2 cellular contexts compared by ENCODE assay signal in the genomic region with DNA sequence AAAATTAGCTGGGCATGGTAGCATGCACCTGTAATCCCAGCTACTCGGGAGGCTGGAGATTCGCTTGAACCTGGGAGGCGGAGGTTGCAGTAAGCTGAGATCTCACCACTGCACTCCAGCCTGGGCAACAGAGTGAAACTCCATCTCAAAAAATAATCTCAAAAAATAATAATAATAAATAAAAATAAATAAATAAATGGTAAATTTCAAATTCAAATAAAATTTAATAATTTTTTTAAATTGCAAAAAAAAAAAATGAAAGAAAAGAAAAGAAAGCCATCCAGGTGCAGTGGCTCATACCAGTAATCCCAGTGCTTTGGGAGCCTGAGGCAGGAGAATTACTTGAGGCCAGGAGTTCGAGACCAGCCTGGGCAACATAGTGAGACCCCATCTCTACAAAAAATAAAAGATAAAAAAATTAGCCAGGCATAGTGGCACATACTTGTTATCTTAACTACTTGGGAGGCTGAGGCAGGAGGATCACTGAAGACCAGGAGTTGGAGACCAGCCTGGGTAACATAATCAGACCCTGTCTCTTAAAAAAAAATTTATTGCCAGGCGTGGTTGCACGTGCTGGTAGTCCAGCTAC.
A peak's percentile ranks its signal among the peaks of the same experiment; 100 is the strongest.
TF ChIP-seq lines count a peak whose summit lies in the region.

No MANE protein-coding gene starts in this region.

TF ChIP-seq in HEK293, 187 proteins besides CTCF, POLR2A, EP300 and RAD21 (continued from another document):
- no peak for TF ChIP-seq ZSCAN16 (tag by site-specific recombination; IDR thresholded peaks at IDR 0.05)

TF ChIP-seq in K562, 482 proteins besides CTCF, POLR2A, EP300 and RAD21:
- TF ChIP-seq ZNF121 (CRISPR knock-in tag; conservative IDR thresholded peaks at IDR 0.05): peak; percentile 88
- no peak for TF ChIP-seq EGR1 (conservative IDR thresholded peaks at IDR 0.05)
